Comparison of ENCODE assay signal across 19 cellular contexts in the genomic region with DNA sequence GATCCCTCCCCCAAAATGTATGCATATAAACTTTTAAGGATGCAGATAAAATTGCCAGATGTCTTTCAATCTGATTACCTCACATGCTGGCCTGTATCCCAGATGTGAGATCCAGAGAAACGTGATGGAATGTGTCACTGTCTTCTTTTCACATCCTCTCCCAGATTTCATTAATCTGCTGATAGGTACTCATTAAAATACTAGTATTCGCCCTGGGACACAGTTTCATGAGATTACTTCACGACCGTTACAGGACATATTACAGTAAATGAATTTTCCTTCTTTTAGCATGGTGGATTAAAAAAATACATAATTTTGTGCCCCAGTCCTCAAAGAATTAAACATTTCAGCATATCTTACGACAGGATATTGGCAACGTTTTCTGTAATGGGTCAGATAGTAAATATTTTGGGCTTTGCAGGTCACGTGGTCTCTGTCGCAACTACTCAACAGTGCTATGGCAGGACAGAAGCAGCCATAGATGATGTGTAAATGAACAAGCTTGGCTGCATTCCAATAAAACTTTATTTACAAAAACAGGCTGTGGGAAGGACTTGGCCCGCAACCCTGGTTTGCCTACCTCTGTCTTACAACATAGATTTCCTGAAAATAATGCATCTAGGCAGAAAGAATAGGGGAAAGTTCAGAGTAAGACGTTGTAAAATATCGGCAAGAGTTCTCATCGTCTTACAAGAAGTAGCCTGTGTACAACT.
DNase-seq lines count a peak whose midpoint lies in the region; ATAC-seq and TF ChIP-seq lines count a peak whose summit lies in the region.
"Had no signal": no experiment of that assay in that cellular context is flagged by ENCODE, and none has a peak within 500 bp of the region (broad histone marks: within the 10 kb centered on the region; RNA-seq: fewer than 3 reads in every experiment).

No MANE protein-coding gene starts in this region.

- no peaks in the 10 kb centered on the region for H3K36me3 ChIP-seq in RWPE2 (ENCODE audit: low read depth)
- no peaks in the 10 kb centered on the region for H3K36me3 ChIP-seq in right atrium auricular region
- H3K36me3 ChIP-seq in stomach: no peaks in the 10 kb centered on the region
- H3K36me3 ChIP-seq: BLaER1 treated with 17β-estradiol and CSF1 and Interleukin-3, amounts not matched to agents 10 nM and 100 nM; heart right ventricle; thyroid gland had no signal

- H3K4me3 Mint-ChIP-seq in activated T-helper 1 cell treated with anti-CD3 and anti-CD28 coated beads, Interleukin-12 subunit alpha, Interleukin-12 subunit beta, Interleukin-2, Interleukin-4 antibody, amounts not matched to agents 30 ng/mL and 10 ng/mL and 1 ng/mL, durations not matched to agents 14 hours and 24 hours and 36 hours: no peak overlapping the region
- H3K4me3 Mint-ChIP-seq: WTC11 had no signal

- peak; percentile 65 for ATAC-seq in RWPE2 (ENCODE audit: low read depth)
- ATAC-seq in HG03196 (IDR thresholded peaks at IDR 0.05; ENCODE audit: unreplicated experiment): no peak

- peaks cover 11% of the 10 kb centered on the region for H3K27me3 ChIP-seq in RWPE2 (ENCODE audit: insufficient read depth, poor library complexity, severe bottlenecking)
- H3K27me3 ChIP-seq in right atrium auricular region: no peaks in the 10 kb centered on the region
- peaks cover 0 to 47% (median 3%) of the 10 kb centered on the region in 3 donors for H3K27me3 ChIP-seq in stomach

- no peak for TF ChIP-seq POLR2A in stomach (IDR thresholded peaks at IDR 0.05)

- 63 to 73% (median 69%) methylated on average over 12 of the region's 12 CpGs for WGBS in stomach, 5 donors

- no peak for TF ChIP-seq EP300 in stomach (IDR thresholded peaks at IDR 0.05)

- no peak overlapping the region for H3K27ac Mint-ChIP-seq in activated T-helper 1 cell treated with anti-CD3 and anti-CD28 coated beads, Interleukin-12 subunit alpha, Interleukin-12 subunit beta, Interleukin-2, Interleukin-4 antibody, amounts not matched to agents 30 ng/mL and 10 ng/mL and 1 ng/mL, durations not matched to agents 14 hours and 24 hours and 36 hours
- H3K27ac Mint-ChIP-seq: WTC11 had no signal

- no peak overlapping the region for H3K27ac ChIP-seq in RWPE2 (ENCODE audit: poor library complexity, severe bottlenecking)
- H3K27ac ChIP-seq in right atrium auricular region: no peak overlapping the region
- H3K27ac ChIP-seq in stomach: peak overlapping the region in 1 of 5 donors; percentile 53
- H3K27ac ChIP-seq: BLaER1 treated with 17β-estradiol and CSF1 and Interleukin-3, amounts not matched to agents 10 nM and 100 nM; heart right ventricle; thyroid gland had no signal

- DNase-seq in HT-29 (ENCODE audit: low spot score): peak; percentile 32
- DNase-seq in RWPE2 (ENCODE audit: low spot score): no peak
- DNase-seq in right atrium auricular region (ENCODE audit: low spot score): peak; percentile 64
- peak; percentile 37 for DNase-seq in stomach
- DNase-seq in SK-N-DZ (ENCODE audit: low spot score): no peak
- DNase-seq in activated T-helper 1 cell treated with anti-CD3 and anti-CD28 coated beads, Interleukin-12 subunit alpha, Interleukin-12 subunit beta, Interleukin-2, Interleukin-4 antibody, amounts not matched to agents 30 ng/mL and 10 ng/mL and 1 ng/mL, durations not matched to agents 14 hours and 24 hours and 36 hours (ENCODE audit: low spot score): no peak
- DNase-seq: activated gamma-delta T cell treated with Interleukin-2 at 50 U/mL for 16 hours; aorta; DMS 273 treated with DMSO at 0.1 percent for 48 hours; GOT3; heart right ventricle; NCI-H748 treated with DMSO at 0.1 percent for 48 hours; nucleus accumbens; stimulated activated CD4-positive, alpha-beta T cell treated with anti-CD3 and anti-CD28 coated beads, Interleukin-4, amount 100 ng/mL, for 4 hours; thyroid gland had no signal

- no peak overlapping the region for H3K4me3 ChIP-seq in RWPE2 (ENCODE audit: severe bottlenecking)
- no peak overlapping the region for H3K4me3 ChIP-seq in right atrium auricular region
- H3K4me3 ChIP-seq in stomach: no peak overlapping the region
- H3K4me3 ChIP-seq: BLaER1 treated with 17β-estradiol and CSF1 and Interleukin-3, amounts not matched to agents 10 nM and 100 nM; heart right ventricle; skin epidermis; thyroid gland had no signal

- H3K4me1 Mint-ChIP-seq in activated T-helper 1 cell treated with anti-CD3 and anti-CD28 coated beads, Interleukin-12 subunit alpha, Interleukin-12 subunit beta, Interleukin-2, Interleukin-4 antibody, amounts not matched to agents 30 ng/mL and 10 ng/mL and 1 ng/mL, durations not matched to agents 14 hours and 24 hours and 36 hours (ENCODE audit: low read depth): no peaks in the 10 kb centered on the region

- TF ChIP-seq CTCF in RWPE2 (IDR thresholded peaks at IDR 0.05; ENCODE audit: poor library complexity, severe bottlenecking) (no peak), right atrium auricular region (IDR thresholded peaks at IDR 0.05) (no peak), stomach (IDR thresholded peaks at IDR 0.05) (no peak)

- no peaks in the 10 kb centered on the region for H3K9me3 Mint-ChIP-seq in activated T-helper 1 cell treated with anti-CD3 and anti-CD28 coated beads, Interleukin-12 subunit alpha, Interleukin-12 subunit beta, Interleukin-2, Interleukin-4 antibody, amounts not matched to agents 30 ng/mL and 10 ng/mL and 1 ng/mL, durations not matched to agents 14 hours and 24 hours and 36 hours
- H3K9me3 Mint-ChIP-seq: WTC11 had no signal

- H3K27me3 Mint-ChIP-seq in activated T-helper 1 cell treated with anti-CD3 and anti-CD28 coated beads, Interleukin-12 subunit alpha, Interleukin-12 subunit beta, Interleukin-2, Interleukin-4 antibody, amounts not matched to agents 30 ng/mL and 10 ng/mL and 1 ng/mL, durations not matched to agents 14 hours and 24 hours and 36 hours (ENCODE audit: insufficient read depth): peaks cover 22% of the 10 kb centered on the region

- H3K4me1 ChIP-seq in RWPE2 (ENCODE audit: insufficient read depth, poor library complexity, severe bottlenecking) (peaks cover 9% of the 10 kb centered on the region), right atrium auricular region (no peaks in the 10 kb centered on the region), stomach (peaks cover 0 to 9% (median 0%) of the 10 kb centered on the region in 4 donors)
- H3K4me1 ChIP-seq: thyroid gland had no signal

- intact Hi-C loops in stomach (cut with DNase I; ENCODE audit: low total_unique reads): no loop called here
- intact Hi-C loops in activated T-helper 1 cell treated with anti-CD3 and anti-CD28 coated beads, Interleukin-12 subunit alpha, Interleukin-12 subunit beta, Interleukin-2, Interleukin-4 antibody, amounts not matched to agents 30 ng/mL and 10 ng/mL and 1 ng/mL, durations not matched to agents 14 hours and 24 hours and 36 hours (cut with micrococcal nuclease): no loop called here

- no peaks in the 10 kb centered on the region for H3K9me3 ChIP-seq in RWPE2 (ENCODE audit: severe bottlenecking)
- no peaks in the 10 kb centered on the region for H3K9me3 ChIP-seq in right atrium auricular region
- H3K9me3 ChIP-seq in stomach: no peaks in the 10 kb centered on the region
- H3K9me3 ChIP-seq: BLaER1 treated with 17β-estradiol and CSF1 and Interleukin-3, amounts not matched to agents 10 nM and 100 nM; heart right ventricle; thyroid gland had no signal

- no peaks in the 10 kb centered on the region for H3K36me3 Mint-ChIP-seq in activated T-helper 1 cell treated with anti-CD3 and anti-CD28 coated beads, Interleukin-12 subunit alpha, Interleukin-12 subunit beta, Interleukin-2, Interleukin-4 antibody, amounts not matched to agents 30 ng/mL and 10 ng/mL and 1 ng/mL, durations not matched to agents 14 hours and 24 hours and 36 hours (ENCODE audit: low read depth)
- H3K36me3 Mint-ChIP-seq: WTC11 had no signal

Comparison
In these comparisons a context has a peak if more than half of its experiments do, and no peak if none do; other contexts are left out.
1. DNase-seq: peak in HT-29 (single experiment), right atrium auricular region (single experiment) and stomach (single experiment); none in RWPE2 (single experiment), SK-N-DZ (single experiment) and activated T-helper 1 cell treated with anti-CD3 and anti-CD28 coated beads, Interleukin-12 subunit alpha, Interleukin-12 subunit beta, Interleukin-2, Interleukin-4 antibody, amounts not matched to agents 30 ng/mL and 10 ng/mL and 1 ng/mL, durations not matched to agents 14 hours and 24 hours and 36 hours (single experiment).